ENCODE assay signal across 8 cellular contexts in the genomic region with DNA sequence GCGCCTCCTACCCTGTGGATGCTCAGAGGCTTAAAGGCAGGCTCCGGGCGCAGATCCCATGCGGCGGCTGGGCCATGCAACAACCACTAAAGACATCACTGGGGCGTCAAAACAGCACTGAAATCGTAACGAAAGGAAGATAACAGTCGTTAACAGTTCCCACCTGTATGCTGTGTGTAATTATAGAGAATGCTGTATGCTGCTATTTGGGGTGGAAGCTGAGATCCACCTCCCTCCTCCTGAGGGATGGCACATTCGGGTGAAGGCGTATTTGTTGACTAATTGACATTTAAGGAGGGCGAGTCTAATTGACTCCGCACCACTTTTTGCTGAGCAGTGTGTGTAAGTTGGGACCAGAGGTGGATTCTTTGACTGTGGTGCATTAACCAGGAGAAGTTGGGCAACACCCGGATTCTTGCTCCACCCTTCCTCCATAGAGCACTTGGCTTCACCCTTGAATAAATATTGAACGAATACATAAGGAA. TPM values are rescaled to one million over a fixed set of nuclear protein-coding genes. Genes with fewer than 3 reads are reported as not detected.
DNase-seq lines count a peak whose midpoint lies in the region; ATAC-seq and TF ChIP-seq lines count a peak whose summit lies in the region.

No MANE protein-coding gene starts in this region.

- TF ChIP-seq POLR2A in gastrocnemius medialis (IDR thresholded peaks at IDR 0.05): no peak

- H3K4me1 Mint-ChIP-seq in activated naive CD8-positive, alpha-beta T cell treated with anti-CD3 and anti-CD28 coated beads, Interleukin-2, amount 10 ng/mL, durations not matched to agents 7 days and 5 days: peaks cover 10% of the 10 kb centered on the region

- POLR2A ChIA-PET in activated naive CD8-positive, alpha-beta T cell treated with anti-CD3 and anti-CD28 coated beads, Interleukin-2, amount 10 ng/mL, durations not matched to agents 7 days and 5 days (lab: Charles Lee): no interaction called here

- H3K9me3 ChIP-seq in left ventricle myocardium inferior (replicated peaks) (no peaks in the 10 kb centered on the region), gastrocnemius medialis (no peaks in the 10 kb centered on the region)

- H3K4me1 ChIP-seq in left ventricle myocardium inferior (peaks cover 29% of the 10 kb centered on the region), gastrocnemius medialis (peaks cover 7% of the 10 kb centered on the region in 2 donors)

- DNase-seq in AG08395 (ENCODE audit: low spot score): peak; percentile 45
- peak; percentile 12 for DNase-seq in NCI-H226
- DNase-seq in activated naive CD8-positive, alpha-beta T cell treated with anti-CD3 and anti-CD28 coated beads, Interleukin-2, amount 10 ng/mL, durations not matched to agents 7 days and 5 days: no peak
- DNase-seq in left ventricle myocardium inferior: no peak
- no peak for DNase-seq in gastrocnemius medialis
- DNase-seq in NK-92 treated with Interleukin-12 subunit alpha and Interleukin-12 subunit beta, amount 100 ng/mL, for 24 hours (lab: John Stamatoyannopoulos, UW): no peak

- ATAC-seq in GM18498 (IDR thresholded peaks at IDR 0.05; ENCODE audit: unreplicated experiment): peak; percentile 74
- peak; percentile 69 for ATAC-seq in HG02870 (IDR thresholded peaks at IDR 0.05; ENCODE audit: unreplicated experiment)
- peak; percentile 74 for ATAC-seq in activated naive CD8-positive, alpha-beta T cell treated with anti-CD3 and anti-CD28 coated beads, Interleukin-2, amount 10 ng/mL, durations not matched to agents 7 days and 5 days (ENCODE audit: low read depth)
- no peak for ATAC-seq in gastrocnemius medialis

- peaks cover 6% of the 10 kb centered on the region for H3K36me3 ChIP-seq in left ventricle myocardium inferior
- H3K36me3 ChIP-seq in gastrocnemius medialis: no peaks in the 10 kb centered on the region

- H3K27me3 Mint-ChIP-seq in activated naive CD8-positive, alpha-beta T cell treated with anti-CD3 and anti-CD28 coated beads, Interleukin-2, amount 10 ng/mL, durations not matched to agents 7 days and 5 days: peaks cover 3% of the 10 kb centered on the region

- H3K27ac ChIP-seq in left ventricle myocardium inferior (replicated peaks) (peak overlapping the region; percentile 97), gastrocnemius medialis (peak overlapping the region; percentile 89 to 98 (median 94))

- peak overlapping the region; percentile 98 for H3K27ac Mint-ChIP-seq in activated naive CD8-positive, alpha-beta T cell treated with anti-CD3 and anti-CD28 coated beads, Interleukin-2, amount 10 ng/mL, durations not matched to agents 7 days and 5 days

- peaks cover 6% of the 10 kb centered on the region for H3K36me3 Mint-ChIP-seq in activated naive CD8-positive, alpha-beta T cell treated with anti-CD3 and anti-CD28 coated beads, Interleukin-2, amount 10 ng/mL, durations not matched to agents 7 days and 5 days

- H3K27me3 ChIP-seq in left ventricle myocardium inferior (ENCODE audit: low read depth): no peaks in the 10 kb centered on the region
- H3K27me3 ChIP-seq in gastrocnemius medialis: no peaks in the 10 kb centered on the region

- intact Hi-C loops in left ventricle myocardium inferior (cut with micrococcal nuclease) (loop anchor here (10.0 kb wide), 1 partner anchor 251 kb away; no protein-coding TSS in a partner anchor), gastrocnemius medialis (cut with DNase I; ENCODE audit: low total_unique reads) (loop anchor here (5.0 kb wide), 1 partner anchor 321 kb away; no protein-coding TSS in a partner anchor)

- H3K4me3 ChIP-seq in left ventricle myocardium inferior (peak overlapping the region; percentile 93), gastrocnemius medialis (peak overlapping the region; percentile 74 to 100 (median 90))

- no peaks in the 10 kb centered on the region for H3K9me3 Mint-ChIP-seq in activated naive CD8-positive, alpha-beta T cell treated with anti-CD3 and anti-CD28 coated beads, Interleukin-2, amount 10 ng/mL, durations not matched to agents 7 days and 5 days

- in situ Hi-C loops in gastrocnemius medialis (cut with MboI; ENCODE audit: low sequenced_read_pairs in 4 of 4): no loop called here

- no peak for TF ChIP-seq CTCF in left ventricle myocardium inferior (IDR thresholded peaks at IDR 0.05; ENCODE audit: borderline replicate concordance)
- no peak for TF ChIP-seq CTCF in gastrocnemius medialis (IDR thresholded peaks at IDR 0.05 in 4 of 5, conservative IDR thresholded peaks at IDR 0.05 in 1 of 5)

- peak overlapping the region; percentile 98 for H3K4me3 Mint-ChIP-seq in activated naive CD8-positive, alpha-beta T cell treated with anti-CD3 and anti-CD28 coated beads, Interleukin-2, amount 10 ng/mL, durations not matched to agents 7 days and 5 days

RNA-seq across cellular contexts. Expression of gene SLC35A1, which starts 0.7 kb away (rescaled TPM):
- 10 to 100 TPM; 14.1 to 14.9 TPM for total RNA-seq in activated naive CD8-positive, alpha-beta T cell treated with anti-CD3 and anti-CD28 coated beads, Interleukin-2, amount 10 ng/mL, durations not matched to agents 7 days and 5 days
- total RNA-seq in left ventricle myocardium inferior (11.6 TPM), gastrocnemius medialis (10 to 100 TPM in 2 of 4 donors, 1 to 10 TPM in 2; 6.7 to 19.2 (median 11.2) TPM)

Comparison
In these comparisons a context has a peak if more than half of its experiments do, and no peak if none do; other contexts are left out.
1. DNase-seq: peak in AG08395 (single experiment) and NCI-H226 (single experiment); none in activated naive CD8-positive, alpha-beta T cell treated with anti-CD3 and anti-CD28 coated beads, Interleukin-2, amount 10 ng/mL, durations not matched to agents 7 days and 5 days (single experiment), left ventricle myocardium inferior (single experiment), gastrocnemius medialis (0 of 2) and NK-92 treated with Interleukin-12 subunit alpha and Interleukin-12 subunit beta, amount 100 ng/mL, for 24 hours (single experiment).
2. ATAC-seq: peak in GM18498 (single experiment), HG02870 (single experiment) and activated naive CD8-positive, alpha-beta T cell treated with anti-CD3 and anti-CD28 coated beads, Interleukin-2, amount 10 ng/mL, durations not matched to agents 7 days and 5 days (single experiment); none in gastrocnemius medialis (0 of 2).